ENCODE assay signal across 11 cellular contexts in genomic region chr16:30358990-30359870, GRCh38. TPM values are rescaled to one million over a fixed set of nuclear protein-coding genes. Genes with fewer than 3 reads are reported as not detected.
"Had no signal": no experiment of that assay in that cellular context is flagged by ENCODE, and none has a peak within 500 bp of the region (broad histone marks: within the 10 kb centered on the region; RNA-seq: fewer than 3 reads in every experiment).

No MANE protein-coding gene starts in this region.

- DNase-seq: activated CD4-positive, alpha-beta T cell treated with anti-CD3 and anti-CD28 coated beads for 36 hours; activated T-cell treated with anti-CD3 and anti-CD28 coated beads, Interleukin-2, amount 50 U/mL, for 72 hours; erythroblast; retina had no signal

- H3K9me3 Mint-ChIP-seq: activated T-cell treated with anti-CD3 and anti-CD28 coated beads, Interleukin-2, amount 50 U/mL, for 72 hours; dendritic cell treated with granulocyte-macrophage colony-stimulating factor and Interleukin-4, amounts not matched to agents 40 ng/mL and 50 ng/mL, for 4 days; neural progenitor cell had no signal

- H3K27me3 Mint-ChIP-seq: activated CD4-positive, alpha-beta T cell treated with anti-CD3 and anti-CD28 coated beads for 36 hours; dendritic cell treated with granulocyte-macrophage colony-stimulating factor and Interleukin-4, amounts not matched to agents 40 ng/mL and 50 ng/mL, for 4 days had no signal

- H3K36me3 ChIP-seq: neural progenitor cell had no signal

- H3K9me3 ChIP-seq: tibial artery had no signal

- H3K4me2 ChIP-seq: neural progenitor cell had no signal

- H3K27ac ChIP-seq: neural progenitor cell, parathyroid adenoma, tibial artery had no signal

- H3K9ac ChIP-seq: neural progenitor cell, parathyroid adenoma had no signal

- H2AFZ ChIP-seq: neural progenitor cell, parathyroid adenoma had no signal

- H3K4me3 ChIP-seq: neural progenitor cell, skin epidermis, tibial artery had no signal

- H3K4me3 Mint-ChIP-seq: activated CD4-positive, alpha-beta T cell treated with anti-CD3 and anti-CD28 coated beads for 36 hours; activated T-cell treated with anti-CD3 and anti-CD28 coated beads, Interleukin-2, amount 50 U/mL, for 72 hours; dendritic cell treated with granulocyte-macrophage colony-stimulating factor and Interleukin-4, amounts not matched to agents 40 ng/mL and 50 ng/mL, for 4 days; neural progenitor cell had no signal

- FAIRE-seq: kidney had no signal

- H3K27ac Mint-ChIP-seq: activated CD4-positive, alpha-beta T cell treated with anti-CD3 and anti-CD28 coated beads for 36 hours; dendritic cell treated with granulocyte-macrophage colony-stimulating factor and Interleukin-4, amounts not matched to agents 40 ng/mL and 50 ng/mL, for 4 days; neural progenitor cell had no signal

- H3K27me3 ChIP-seq: neural progenitor cell, tibial artery had no signal

RNA-seq across cellular contexts. Expression of gene MYL11, which starts 15.4 kb away (rescaled TPM):
- total RNA-seq: kidney had no signal
- polyA plus RNA-seq: liver had no signal
